Comparison of ENCODE assay signal across 8 cellular contexts in the genomic region with DNA sequence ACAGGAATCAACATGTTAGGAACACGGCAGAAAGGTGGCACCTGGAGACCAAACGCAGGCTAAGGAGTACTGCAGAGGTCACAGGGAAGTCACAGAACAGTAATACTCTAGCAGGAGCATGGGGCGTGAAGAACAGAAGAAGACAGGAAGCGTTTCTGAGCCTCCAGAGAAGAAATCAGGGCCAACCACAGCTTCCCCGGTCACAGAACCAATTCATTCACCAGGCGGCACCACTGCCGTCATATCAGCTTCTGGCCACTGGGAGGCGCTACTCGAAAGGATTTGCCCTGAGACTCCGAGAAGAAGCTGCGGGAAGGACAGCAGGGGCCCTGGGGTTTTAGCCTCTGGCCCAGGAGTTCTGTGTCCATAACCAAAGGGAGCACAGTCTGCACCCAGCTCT.
DNase-seq lines count a peak whose midpoint lies in the region; ATAC-seq and TF ChIP-seq lines count a peak whose summit lies in the region.

No MANE protein-coding gene starts in this region.

- H3K36me3 Mint-ChIP-seq in activated T-helper 2 cell treated with anti-CD3 and anti-CD28 coated beads, Interferon-gamma antibody, Interleukin-2, Interleukin-4, amounts not matched to agents 10 μg/mL and 5 μg/mL and 100 μg/mL, durations not matched to agents 14 hours and 24 hours and 36 hours (ENCODE audit: low read depth): no peaks in the 10 kb centered on the region

- ATAC-seq in HG03039 (IDR thresholded peaks at IDR 0.05; ENCODE audit: unreplicated experiment) (no peak), GM21360 (IDR thresholded peaks at IDR 0.05; ENCODE audit: unreplicated experiment) (no peak)

- TF ChIP-seq CTCF in left ventricle myocardium inferior (IDR thresholded peaks at IDR 0.05; ENCODE audit: borderline replicate concordance) (peak; percentile 71), smooth muscle cell (IDR thresholded peaks at IDR 0.05; ENCODE audit: borderline replicate concordance, insufficient read depth, poor library complexity, severe bottlenecking) (peak; percentile 68)

- no peaks in the 10 kb centered on the region for H3K36me3 ChIP-seq in left ventricle myocardium inferior
- H3K36me3 ChIP-seq in smooth muscle cell (ENCODE audit: low read depth): no peaks in the 10 kb centered on the region

- H3K4me1 ChIP-seq in left ventricle myocardium inferior: no peaks in the 10 kb centered on the region
- no peaks in the 10 kb centered on the region for H3K4me1 ChIP-seq in smooth muscle cell (ENCODE audit: low read depth)

- no peaks in the 10 kb centered on the region for H3K79me2 ChIP-seq in smooth muscle cell (ENCODE audit: low read depth)

- peak; percentile 47 for DNase-seq in COR-L47 (lab: John Stamatoyannopoulos, UW)
- DNase-seq in HT-29 (ENCODE audit: low spot score): peak; percentile 83
- DNase-seq in OCI-M1 (lab: John Stamatoyannopoulos, UW): peak; percentile 77
- DNase-seq in activated T-helper 2 cell treated with anti-CD3 and anti-CD28 coated beads, Interferon-gamma antibody, Interleukin-2, Interleukin-4, amounts not matched to agents 10 μg/mL and 5 μg/mL and 100 μg/mL, durations not matched to agents 14 hours and 24 hours and 36 hours (ENCODE audit: low spot score): peak; percentile 71
- peak; percentile 39 for DNase-seq in left ventricle myocardium inferior
- peak; percentile 1 for DNase-seq in smooth muscle cell (lab: John Stamatoyannopoulos, UW; ENCODE audit: unreplicated experiment)

- no peaks in the 10 kb centered on the region for H3K9me3 ChIP-seq in left ventricle myocardium inferior (replicated peaks)
- no peaks in the 10 kb centered on the region for H3K9me3 ChIP-seq in smooth muscle cell (replicated peaks; ENCODE audit: low read depth)

- H3F3A ChIP-seq in smooth muscle cell (ENCODE audit: low read depth): no peaks in the 10 kb centered on the region

- no peaks in the 10 kb centered on the region for H4K20me1 ChIP-seq in smooth muscle cell (ENCODE audit: low read depth)

- no peaks in the 10 kb centered on the region for H3K9me3 Mint-ChIP-seq in activated T-helper 2 cell treated with anti-CD3 and anti-CD28 coated beads, Interferon-gamma antibody, Interleukin-2, Interleukin-4, amounts not matched to agents 10 μg/mL and 5 μg/mL and 100 μg/mL, durations not matched to agents 14 hours and 24 hours and 36 hours

- intact Hi-C loops in activated T-helper 2 cell treated with anti-CD3 and anti-CD28 coated beads, Interferon-gamma antibody, Interleukin-2, Interleukin-4, amounts not matched to agents 10 μg/mL and 5 μg/mL and 100 μg/mL, durations not matched to agents 14 hours and 24 hours and 36 hours (cut with micrococcal nuclease): loop anchor here (2.0 kb wide), 1 partner anchor 315 kb away; no protein-coding TSS in a partner anchor
- intact Hi-C loops in left ventricle myocardium inferior (cut with micrococcal nuclease): no loop called here

- H3K27me3 Mint-ChIP-seq in activated T-helper 2 cell treated with anti-CD3 and anti-CD28 coated beads, Interferon-gamma antibody, Interleukin-2, Interleukin-4, amounts not matched to agents 10 μg/mL and 5 μg/mL and 100 μg/mL, durations not matched to agents 14 hours and 24 hours and 36 hours (ENCODE audit: low read depth): no peaks in the 10 kb centered on the region

- H3K27ac ChIP-seq in left ventricle myocardium inferior (replicated peaks) (no peak overlapping the region), smooth muscle cell (ENCODE audit: low read depth) (no peak overlapping the region)

- H3K9ac ChIP-seq in smooth muscle cell (ENCODE audit: low read depth): no peak overlapping the region

- H3K27ac Mint-ChIP-seq in activated T-helper 2 cell treated with anti-CD3 and anti-CD28 coated beads, Interferon-gamma antibody, Interleukin-2, Interleukin-4, amounts not matched to agents 10 μg/mL and 5 μg/mL and 100 μg/mL, durations not matched to agents 14 hours and 24 hours and 36 hours: no peak overlapping the region

- H2AFZ ChIP-seq in smooth muscle cell (ENCODE audit: low read depth): no peak overlapping the region

- H3K4me1 Mint-ChIP-seq in activated T-helper 2 cell treated with anti-CD3 and anti-CD28 coated beads, Interferon-gamma antibody, Interleukin-2, Interleukin-4, amounts not matched to agents 10 μg/mL and 5 μg/mL and 100 μg/mL, durations not matched to agents 14 hours and 24 hours and 36 hours (ENCODE audit: low read depth): peaks cover 11% of the 10 kb centered on the region

- H3K4me3 ChIP-seq in left ventricle myocardium inferior (no peak overlapping the region), smooth muscle cell (no peak overlapping the region)

- no peak overlapping the region for H3K4me3 Mint-ChIP-seq in activated T-helper 2 cell treated with anti-CD3 and anti-CD28 coated beads, Interferon-gamma antibody, Interleukin-2, Interleukin-4, amounts not matched to agents 10 μg/mL and 5 μg/mL and 100 μg/mL, durations not matched to agents 14 hours and 24 hours and 36 hours (ENCODE audit: low read depth)

- H3K27me3 ChIP-seq in left ventricle myocardium inferior (ENCODE audit: low read depth) (no peaks in the 10 kb centered on the region), smooth muscle cell (ENCODE audit: low read depth) (no peaks in the 10 kb centered on the region)

- 25% methylated on average over 11 of the region's 11 CpGs for WGBS in smooth muscle cell (ENCODE audit: low lambda C conversion rate)

- H3K4me2 ChIP-seq in smooth muscle cell: no peak overlapping the region

Comparison
In these comparisons a context has a peak if more than half of its experiments do, and no peak if none do; other contexts are left out.
1. DNase-seq: peak in every context shown above with its lines; median percentile 83 in HT-29; 77 in OCI-M1; 71 in activated T-helper 2 cell treated with anti-CD3 and anti-CD28 coated beads, Interferon-gamma antibody, Interleukin-2, Interleukin-4, amounts not matched to agents 10 μg/mL and 5 μg/mL and 100 μg/mL, durations not matched to agents 14 hours and 24 hours and 36 hours; 47 in COR-L47; 39 in left ventricle myocardium inferior; 1 in smooth muscle cell.